In genomic region chr18:774811-775210, GRCh38 we compare ENCODE assay signal across 1 cellular context.
TF ChIP-seq lines count a peak whose summit lies in the region.

No MANE protein-coding gene starts in this region.

TF ChIP-seq in HepG2, 621 proteins besides CTCF, POLR2A, EP300 and RAD21 (continued from another document and continues in another):
- TF ChIP-seq CREBL2 (CRISPR knock-in tag; IDR thresholded peaks at IDR 0.05; ENCODE audit: borderline replicate concordance), result no peak
- TF ChIP-seq NR2F2 (IDR thresholded peaks at IDR 0.05; ENCODE audit: borderline replicate concordance, low read depth), result peak; percentile 27; the same call in 1 of the 2 replicates
- TF ChIP-seq ZNF431 (CRISPR knock-in tag; IDR thresholded peaks at IDR 0.05; ENCODE audit: borderline replicate concordance, low read depth), result no peak
- TF ChIP-seq TRIM24 (CRISPR knock-in tag; IDR thresholded peaks at IDR 0.05), result no peak
- TF ChIP-seq ZNF513 (CRISPR knock-in tag; conservative IDR thresholded peaks at IDR 0.05), result no peak
- TF ChIP-seq ZBTB10 (CRISPR knock-in tag; IDR thresholded peaks at IDR 0.05; ENCODE audit: borderline replicate concordance), result no peak
- no peak for TF ChIP-seq KLF13 (CRISPR knock-in tag; IDR thresholded peaks at IDR 0.05)
- TF ChIP-seq KLF6 (CRISPR knock-in tag; IDR thresholded peaks at IDR 0.05), result no peak
- no peak for TF ChIP-seq MAF1 (CRISPR knock-in tag; IDR thresholded peaks at IDR 0.05; ENCODE audit: borderline replicate concordance)
- no peak for TF ChIP-seq ATAD3A (CRISPR knock-in tag; IDR thresholded peaks at IDR 0.05)
- peak; percentile 48; the same call in 1 of the 2 replicates for TF ChIP-seq RXRB (CRISPR knock-in tag; IDR thresholded peaks at IDR 0.05; ENCODE audit: borderline replicate concordance)
- TF ChIP-seq ZFY (CRISPR knock-in tag; IDR thresholded peaks at IDR 0.05), result no peak
- TF ChIP-seq, protein P1, sequence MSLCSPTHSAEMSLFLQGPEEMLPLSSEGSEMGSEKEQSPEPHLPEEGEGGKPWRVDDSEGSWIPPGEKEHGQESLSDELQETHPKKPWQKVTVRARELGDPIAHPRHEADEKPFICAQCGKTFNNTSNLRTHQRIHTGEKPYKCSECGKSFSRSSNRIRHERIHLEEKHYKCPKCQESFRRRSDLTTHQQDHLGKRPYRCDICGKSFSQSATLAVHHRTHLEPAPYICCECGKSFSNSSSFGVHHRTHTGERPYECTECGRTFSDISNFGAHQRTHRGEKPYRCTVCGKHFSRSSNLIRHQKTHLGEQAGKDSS (CRISPR knock-in tag; IDR thresholded peaks at IDR 0.05; ENCODE audit: borderline replicate concordance, low read depth), result no peak
- TF ChIP-seq YEATS2 (CRISPR knock-in tag; IDR thresholded peaks at IDR 0.05; ENCODE audit: borderline replicate concordance), result no peak
- TF ChIP-seq CBFB (CRISPR knock-in tag; IDR thresholded peaks at IDR 0.05), result no peak
- TF ChIP-seq ZNF567 (CRISPR knock-in tag; IDR thresholded peaks at IDR 0.05; ENCODE audit: borderline replicate concordance), result no peak
- TF ChIP-seq ZNF180 (CRISPR knock-in tag; IDR thresholded peaks at IDR 0.05; ENCODE audit: borderline replicate concordance, low read depth), result no peak
- no peak for TF ChIP-seq ZNF670 (CRISPR knock-in tag; IDR thresholded peaks at IDR 0.05; ENCODE audit: borderline replicate concordance)
- no peak for TF ChIP-seq ZNF430 (CRISPR knock-in tag; IDR thresholded peaks at IDR 0.05)
- TF ChIP-seq ZNF607 (CRISPR knock-in tag; IDR thresholded peaks at IDR 0.05; ENCODE audit: borderline replicate concordance), result no peak
- TF ChIP-seq, protein P2, sequence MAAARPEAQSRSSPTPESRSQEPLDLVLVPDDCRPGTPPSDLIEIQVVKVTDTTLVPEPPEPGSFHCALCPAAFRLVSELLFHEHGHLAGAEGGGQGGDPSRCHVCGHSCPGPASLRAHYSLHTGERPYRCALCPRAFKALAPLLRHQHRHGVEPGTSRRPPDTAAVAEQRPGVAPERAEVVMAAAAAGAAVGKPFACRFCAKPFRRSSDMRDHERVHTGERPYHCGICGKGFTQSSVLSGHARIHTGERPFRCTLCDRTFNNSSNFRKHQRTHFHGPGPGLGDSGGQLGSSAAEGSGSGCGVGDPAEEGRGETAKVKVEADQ (CRISPR knock-in tag; IDR thresholded peaks at IDR 0.05; ENCODE audit: borderline replicate concordance), result no peak
- TF ChIP-seq ZNF207 (IDR thresholded peaks at IDR 0.05; ENCODE audit: borderline replicate concordance), result no peak
- TF ChIP-seq ONECUT2 (CRISPR knock-in tag; IDR thresholded peaks at IDR 0.05), result no peak
- no peak for TF ChIP-seq ZBTB44 (CRISPR knock-in tag; IDR thresholded peaks at IDR 0.05)
- peak; percentile 46 for TF ChIP-seq PAXIP1 (CRISPR knock-in tag; conservative IDR thresholded peaks at IDR 0.05)
- TF ChIP-seq RFXANK (CRISPR knock-in tag; IDR thresholded peaks at IDR 0.05), result no peak
- TF ChIP-seq ZNF343 (CRISPR knock-in tag; IDR thresholded peaks at IDR 0.05), result no peak
- TF ChIP-seq, protein P3, sequence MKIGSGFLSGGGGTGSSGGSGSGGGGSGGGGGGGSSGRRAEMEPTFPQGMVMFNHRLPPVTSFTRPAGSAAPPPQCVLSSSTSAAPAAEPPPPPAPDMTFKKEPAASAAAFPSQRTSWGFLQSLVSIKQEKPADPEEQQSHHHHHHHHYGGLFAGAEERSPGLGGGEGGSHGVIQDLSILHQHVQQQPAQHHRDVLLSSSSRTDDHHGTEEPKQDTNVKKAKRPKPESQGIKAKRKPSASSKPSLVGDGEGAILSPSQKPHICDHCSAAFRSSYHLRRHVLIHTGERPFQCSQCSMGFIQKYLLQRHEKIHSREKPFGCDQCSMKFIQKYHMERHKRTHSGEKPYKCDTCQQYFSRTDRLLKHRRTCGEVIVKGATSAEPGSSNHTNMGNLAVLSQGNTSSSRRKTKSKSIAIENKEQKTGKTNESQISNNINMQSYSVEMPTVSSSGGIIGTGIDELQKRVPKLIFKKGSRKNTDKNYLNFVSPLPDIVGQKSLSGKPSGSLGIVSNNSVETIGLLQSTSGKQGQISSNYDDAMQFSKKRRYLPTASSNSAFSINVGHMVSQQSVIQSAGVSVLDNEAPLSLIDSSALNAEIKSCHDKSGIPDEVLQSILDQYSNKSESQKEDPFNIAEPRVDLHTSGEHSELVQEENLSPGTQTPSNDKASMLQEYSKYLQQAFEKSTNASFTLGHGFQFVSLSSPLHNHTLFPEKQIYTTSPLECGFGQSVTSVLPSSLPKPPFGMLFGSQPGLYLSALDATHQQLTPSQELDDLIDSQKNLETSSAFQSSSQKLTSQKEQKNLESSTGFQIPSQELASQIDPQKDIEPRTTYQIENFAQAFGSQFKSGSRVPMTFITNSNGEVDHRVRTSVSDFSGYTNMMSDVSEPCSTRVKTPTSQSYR (CRISPR knock-in tag; IDR thresholded peaks at IDR 0.05; ENCODE audit: borderline replicate concordance), result no peak
- TF ChIP-seq ZNF414 (CRISPR knock-in tag; IDR thresholded peaks at IDR 0.05), result no peak
- TF ChIP-seq ZNF264 (CRISPR knock-in tag; IDR thresholded peaks at IDR 0.05), result peak; percentile 35; the same call in 1 of the 2 replicates
- TF ChIP-seq SOX6 (IDR thresholded peaks at IDR 0.05), result no peak
- peak; percentile 78 for TF ChIP-seq SOX6 (CRISPR knock-in tag; IDR thresholded peaks at IDR 0.05)
- 0 out of 2 replicates have a peak, but pooled peaks have one; percentile 38 for TF ChIP-seq ZNF644 (CRISPR knock-in tag; IDR thresholded peaks at IDR 0.05; ENCODE audit: low read depth)
- TF ChIP-seq KDM1A (CRISPR knock-in tag; IDR thresholded peaks at IDR 0.05), result peak; percentile 20; the same call in 1 of the 2 replicates
- peak; percentile 59; the same call in 1 of the 2 replicates for TF ChIP-seq SOX5 (CRISPR knock-in tag; IDR thresholded peaks at IDR 0.05; ENCODE audit: borderline replicate concordance)
- TF ChIP-seq KLF11 (CRISPR knock-in tag; IDR thresholded peaks at IDR 0.05), result no peak
- TF ChIP-seq, protein P4, sequence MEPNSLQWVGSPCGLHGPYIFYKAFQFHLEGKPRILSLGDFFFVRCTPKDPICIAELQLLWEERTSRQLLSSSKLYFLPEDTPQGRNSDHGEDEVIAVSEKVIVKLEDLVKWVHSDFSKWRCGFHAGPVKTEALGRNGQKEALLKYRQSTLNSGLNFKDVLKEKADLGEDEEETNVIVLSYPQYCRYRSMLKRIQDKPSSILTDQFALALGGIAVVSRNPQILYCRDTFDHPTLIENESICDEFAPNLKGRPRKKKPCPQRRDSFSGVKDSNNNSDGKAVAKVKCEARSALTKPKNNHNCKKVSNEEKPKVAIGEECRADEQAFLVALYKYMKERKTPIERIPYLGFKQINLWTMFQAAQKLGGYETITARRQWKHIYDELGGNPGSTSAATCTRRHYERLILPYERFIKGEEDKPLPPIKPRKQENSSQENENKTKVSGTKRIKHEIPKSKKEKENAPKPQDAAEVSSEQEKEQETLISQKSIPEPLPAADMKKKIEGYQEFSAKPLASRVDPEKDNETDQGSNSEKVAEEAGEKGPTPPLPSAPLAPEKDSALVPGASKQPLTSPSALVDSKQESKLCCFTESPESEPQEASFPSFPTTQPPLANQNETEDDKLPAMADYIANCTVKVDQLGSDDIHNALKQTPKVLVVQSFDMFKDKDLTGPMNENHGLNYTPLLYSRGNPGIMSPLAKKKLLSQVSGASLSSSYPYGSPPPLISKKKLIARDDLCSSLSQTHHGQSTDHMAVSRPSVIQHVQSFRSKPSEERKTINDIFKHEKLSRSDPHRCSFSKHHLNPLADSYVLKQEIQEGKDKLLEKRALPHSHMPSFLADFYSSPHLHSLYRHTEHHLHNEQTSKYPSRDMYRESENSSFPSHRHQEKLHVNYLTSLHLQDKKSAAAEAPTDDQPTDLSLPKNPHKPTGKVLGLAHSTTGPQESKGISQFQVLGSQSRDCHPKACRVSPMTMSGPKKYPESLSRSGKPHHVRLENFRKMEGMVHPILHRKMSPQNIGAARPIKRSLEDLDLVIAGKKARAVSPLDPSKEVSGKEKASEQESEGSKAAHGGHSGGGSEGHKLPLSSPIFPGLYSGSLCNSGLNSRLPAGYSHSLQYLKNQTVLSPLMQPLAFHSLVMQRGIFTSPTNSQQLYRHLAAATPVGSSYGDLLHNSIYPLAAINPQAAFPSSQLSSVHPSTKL (CRISPR knock-in tag; IDR thresholded peaks at IDR 0.05), result peak; percentile 49; the same call in 1 of the 2 replicates
- TF ChIP-seq NFKB2 (CRISPR knock-in tag; IDR thresholded peaks at IDR 0.05; ENCODE audit: borderline replicate concordance), result no peak
- TF ChIP-seq ZNF747 (CRISPR knock-in tag; IDR thresholded peaks at IDR 0.05; ENCODE audit: borderline replicate concordance), result no peak
